Comparison of ENCODE assay signal across 1 cellular context in the genomic region with DNA sequence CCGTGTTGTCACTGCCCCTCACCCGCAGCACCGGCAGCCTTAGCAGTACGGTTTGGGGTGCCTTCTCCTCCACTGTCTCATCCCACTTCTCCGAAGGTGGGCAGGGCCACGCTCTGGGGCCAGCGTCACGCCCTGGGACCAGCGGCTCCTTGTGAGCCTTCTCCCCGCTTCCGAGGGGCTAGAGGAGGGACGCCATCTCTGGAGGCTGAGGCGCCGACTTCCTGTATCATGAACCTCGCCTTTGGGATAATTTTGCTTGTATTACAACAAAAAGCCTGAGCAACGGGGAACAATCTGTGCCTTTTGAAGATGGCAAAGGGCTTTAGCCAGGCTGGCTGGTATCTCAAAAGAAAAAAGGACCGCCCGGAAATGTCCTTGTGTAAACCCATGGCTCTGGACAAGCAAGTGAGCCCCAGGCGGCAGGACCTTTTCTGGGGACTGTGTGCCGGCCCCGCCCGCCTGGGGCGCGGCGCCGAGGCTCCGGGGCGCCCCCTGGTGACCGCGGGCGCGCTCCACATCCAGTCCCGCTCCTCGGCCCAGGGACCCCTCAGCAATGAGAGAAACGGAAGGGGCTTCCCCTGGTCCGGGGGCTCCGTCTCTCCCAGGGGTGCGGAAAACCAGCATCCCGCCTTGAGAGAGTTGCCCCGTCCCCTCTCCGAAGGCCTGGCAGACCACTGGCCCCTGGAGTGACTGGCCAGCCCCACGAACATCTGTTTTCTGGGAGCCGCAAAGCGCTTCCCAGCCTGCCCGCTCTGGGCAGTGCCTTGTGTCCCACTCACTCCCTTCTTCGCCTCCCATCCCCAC.
TF ChIP-seq lines count a peak whose summit lies in the region.

No MANE protein-coding gene starts in this region.

TF ChIP-seq in HepG2, 621 proteins besides CTCF, POLR2A, EP300 and RAD21 (continued from another document and continues in another):
- TF ChIP-seq, protein P1, sequence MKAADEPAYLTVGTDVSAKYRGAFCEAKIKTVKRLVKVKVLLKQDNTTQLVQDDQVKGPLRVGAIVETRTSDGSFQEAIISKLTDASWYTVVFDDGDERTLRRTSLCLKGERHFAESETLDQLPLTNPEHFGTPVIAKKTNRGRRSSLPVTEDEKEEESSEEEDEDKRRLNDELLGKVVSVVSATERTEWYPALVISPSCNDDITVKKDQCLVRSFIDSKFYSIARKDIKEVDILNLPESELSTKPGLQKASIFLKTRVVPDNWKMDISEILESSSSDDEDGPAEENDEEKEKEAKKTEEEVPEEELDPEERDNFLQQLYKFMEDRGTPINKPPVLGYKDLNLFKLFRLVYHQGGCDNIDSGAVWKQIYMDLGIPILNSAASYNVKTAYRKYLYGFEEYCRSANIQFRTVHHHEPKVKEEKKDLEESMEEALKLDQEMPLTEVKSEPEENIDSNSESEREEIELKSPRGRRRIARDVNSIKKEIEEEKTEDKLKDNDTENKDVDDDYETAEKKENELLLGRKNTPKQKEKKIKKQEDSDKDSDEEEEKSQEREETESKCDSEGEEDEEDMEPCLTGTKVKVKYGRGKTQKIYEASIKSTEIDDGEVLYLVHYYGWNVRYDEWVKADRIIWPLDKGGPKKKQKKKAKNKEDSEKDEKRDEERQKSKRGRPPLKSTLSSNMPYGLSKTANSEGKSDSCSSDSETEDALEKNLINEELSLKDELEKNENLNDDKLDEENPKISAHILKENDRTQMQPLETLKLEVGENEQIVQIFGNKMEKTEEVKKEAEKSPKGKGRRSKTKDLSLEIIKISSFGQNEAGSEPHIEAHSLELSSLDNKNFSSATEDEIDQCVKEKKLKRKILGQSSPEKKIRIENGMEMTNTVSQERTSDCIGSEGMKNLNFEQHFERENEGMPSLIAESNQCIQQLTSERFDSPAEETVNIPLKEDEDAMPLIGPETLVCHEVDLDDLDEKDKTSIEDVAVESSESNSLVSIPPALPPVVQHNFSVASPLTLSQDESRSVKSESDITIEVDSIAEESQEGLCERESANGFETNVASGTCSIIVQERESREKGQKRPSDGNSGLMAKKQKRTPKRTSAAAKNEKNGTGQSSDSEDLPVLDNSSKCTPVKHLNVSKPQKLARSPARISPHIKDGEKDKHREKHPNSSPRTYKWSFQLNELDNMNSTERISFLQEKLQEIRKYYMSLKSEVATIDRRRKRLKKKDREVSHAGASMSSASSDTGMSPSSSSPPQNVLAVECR (CRISPR knock-in tag; IDR thresholded peaks at IDR 0.05; ENCODE audit: borderline replicate concordance): peak; percentile 60; the same call in 1 of the 2 replicates
- TF ChIP-seq ZNF326 (CRISPR knock-in tag; IDR thresholded peaks at IDR 0.05; ENCODE audit: borderline replicate concordance) (0 out of 2 replicates have a peak, but pooled peaks have one; percentile 21), MIER3 (CRISPR knock-in tag; IDR thresholded peaks at IDR 0.05; ENCODE audit: borderline replicate concordance) (peak; percentile 54; the same call in 1 of the 2 replicates), ZKSCAN5 (CRISPR knock-in tag; IDR thresholded peaks at IDR 0.05) (no peak), KDM5B (CRISPR knock-in tag; IDR thresholded peaks at IDR 0.05; ENCODE audit: borderline replicate concordance) (no peak), HNRNPUL1 (IDR thresholded peaks at IDR 0.05; ENCODE audit: low read depth, low read length) (no peak), ERF (CRISPR knock-in tag; IDR thresholded peaks at IDR 0.05) (no peak), GTF2F1 (IDR thresholded peaks at IDR 0.05; ENCODE audit: low read length) (no peak), ZNF343 (CRISPR knock-in tag; IDR thresholded peaks at IDR 0.05) (no peak), PLRG1 (conservative IDR thresholded peaks at IDR 0.05) (no peak), ZNF331 (CRISPR knock-in tag; IDR thresholded peaks at IDR 0.05) (no peak), NFYC (CRISPR knock-in tag; IDR thresholded peaks at IDR 0.05) (no peak), BCL6 (CRISPR knock-in tag; IDR thresholded peaks at IDR 0.05) (peak; percentile 43), ZBTB3 (CRISPR knock-in tag; IDR thresholded peaks at IDR 0.05; ENCODE audit: borderline replicate concordance, low read depth) (no peak), ZMAT3 (CRISPR knock-in tag; conservative IDR thresholded peaks at IDR 0.05) (no peak), ZBTB7A (CRISPR knock-in tag; IDR thresholded peaks at IDR 0.05) (peak; percentile 91), ZNF274 (CRISPR knock-in tag; IDR thresholded peaks at IDR 0.05) (no peak), AHR (CRISPR knock-in tag; IDR thresholded peaks at IDR 0.05) (0 out of 2 replicates have a peak, but pooled peaks have one; percentile 19), HOXA7 (CRISPR knock-in tag; IDR thresholded peaks at IDR 0.05) (no peak), PPARG (CRISPR knock-in tag; conservative IDR thresholded peaks at IDR 0.05) (no peak), HNRNPL (IDR thresholded peaks at IDR 0.05; ENCODE audit: low read depth, low read length) (0 out of 2 replicates have a peak, but pooled peaks have one; percentile 10), PHF8 (CRISPR knock-in tag; IDR thresholded peaks at IDR 0.05) (no peak), NR2F2 (IDR thresholded peaks at IDR 0.05; ENCODE audit: borderline replicate concordance, low read depth) (no peak), ZFP62 (CRISPR knock-in tag; IDR thresholded peaks at IDR 0.05) (no peak)
- TF ChIP-seq, protein P2, sequence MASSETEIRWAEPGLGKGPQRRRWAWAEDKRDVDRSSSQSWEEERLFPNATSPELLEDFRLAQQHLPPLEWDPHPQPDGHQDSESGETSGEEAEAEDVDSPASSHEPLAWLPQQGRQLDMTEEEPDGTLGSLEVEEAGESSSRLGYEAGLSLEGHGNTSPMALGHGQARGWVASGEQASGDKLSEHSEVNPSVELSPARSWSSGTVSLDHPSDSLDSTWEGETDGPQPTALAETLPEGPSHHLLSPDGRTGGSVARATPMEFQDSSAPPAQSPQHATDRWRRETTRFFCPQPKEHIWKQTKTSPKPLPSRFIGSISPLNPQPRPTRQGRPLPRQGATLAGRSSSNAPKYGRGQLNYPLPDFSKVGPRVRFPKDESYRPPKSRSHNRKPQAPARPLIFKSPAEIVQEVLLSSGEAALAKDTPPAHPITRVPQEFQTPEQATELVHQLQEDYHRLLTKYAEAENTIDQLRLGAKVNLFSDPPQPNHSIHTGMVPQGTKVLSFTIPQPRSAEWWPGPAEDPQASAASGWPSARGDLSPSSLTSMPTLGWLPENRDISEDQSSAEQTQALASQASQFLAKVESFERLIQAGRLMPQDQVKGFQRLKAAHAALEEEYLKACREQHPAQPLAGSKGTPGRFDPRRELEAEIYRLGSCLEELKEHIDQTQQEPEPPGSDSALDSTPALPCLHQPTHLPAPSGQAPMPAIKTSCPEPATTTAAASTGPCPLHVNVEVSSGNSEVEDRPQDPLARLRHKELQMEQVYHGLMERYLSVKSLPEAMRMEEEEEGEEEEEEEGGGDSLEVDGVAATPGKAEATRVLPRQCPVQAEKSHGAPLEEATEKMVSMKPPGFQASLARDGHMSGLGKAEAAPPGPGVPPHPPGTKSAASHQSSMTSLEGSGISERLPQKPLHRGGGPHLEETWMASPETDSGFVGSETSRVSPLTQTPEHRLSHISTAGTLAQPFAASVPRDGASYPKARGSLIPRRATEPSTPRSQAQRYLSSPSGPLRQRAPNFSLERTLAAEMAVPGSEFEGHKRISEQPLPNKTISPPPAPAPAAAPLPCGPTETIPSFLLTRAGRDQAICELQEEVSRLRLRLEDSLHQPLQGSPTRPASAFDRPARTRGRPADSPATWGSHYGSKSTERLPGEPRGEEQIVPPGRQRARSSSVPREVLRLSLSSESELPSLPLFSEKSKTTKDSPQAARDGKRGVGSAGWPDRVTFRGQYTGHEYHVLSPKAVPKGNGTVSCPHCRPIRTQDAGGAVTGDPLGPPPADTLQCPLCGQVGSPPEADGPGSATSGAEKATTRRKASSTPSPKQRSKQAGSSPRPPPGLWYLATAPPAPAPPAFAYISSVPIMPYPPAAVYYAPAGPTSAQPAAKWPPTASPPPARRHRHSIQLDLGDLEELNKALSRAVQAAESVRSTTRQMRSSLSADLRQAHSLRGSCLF (CRISPR knock-in tag; IDR thresholded peaks at IDR 0.05; ENCODE audit: borderline replicate concordance): no peak
- TF ChIP-seq, protein P3, sequence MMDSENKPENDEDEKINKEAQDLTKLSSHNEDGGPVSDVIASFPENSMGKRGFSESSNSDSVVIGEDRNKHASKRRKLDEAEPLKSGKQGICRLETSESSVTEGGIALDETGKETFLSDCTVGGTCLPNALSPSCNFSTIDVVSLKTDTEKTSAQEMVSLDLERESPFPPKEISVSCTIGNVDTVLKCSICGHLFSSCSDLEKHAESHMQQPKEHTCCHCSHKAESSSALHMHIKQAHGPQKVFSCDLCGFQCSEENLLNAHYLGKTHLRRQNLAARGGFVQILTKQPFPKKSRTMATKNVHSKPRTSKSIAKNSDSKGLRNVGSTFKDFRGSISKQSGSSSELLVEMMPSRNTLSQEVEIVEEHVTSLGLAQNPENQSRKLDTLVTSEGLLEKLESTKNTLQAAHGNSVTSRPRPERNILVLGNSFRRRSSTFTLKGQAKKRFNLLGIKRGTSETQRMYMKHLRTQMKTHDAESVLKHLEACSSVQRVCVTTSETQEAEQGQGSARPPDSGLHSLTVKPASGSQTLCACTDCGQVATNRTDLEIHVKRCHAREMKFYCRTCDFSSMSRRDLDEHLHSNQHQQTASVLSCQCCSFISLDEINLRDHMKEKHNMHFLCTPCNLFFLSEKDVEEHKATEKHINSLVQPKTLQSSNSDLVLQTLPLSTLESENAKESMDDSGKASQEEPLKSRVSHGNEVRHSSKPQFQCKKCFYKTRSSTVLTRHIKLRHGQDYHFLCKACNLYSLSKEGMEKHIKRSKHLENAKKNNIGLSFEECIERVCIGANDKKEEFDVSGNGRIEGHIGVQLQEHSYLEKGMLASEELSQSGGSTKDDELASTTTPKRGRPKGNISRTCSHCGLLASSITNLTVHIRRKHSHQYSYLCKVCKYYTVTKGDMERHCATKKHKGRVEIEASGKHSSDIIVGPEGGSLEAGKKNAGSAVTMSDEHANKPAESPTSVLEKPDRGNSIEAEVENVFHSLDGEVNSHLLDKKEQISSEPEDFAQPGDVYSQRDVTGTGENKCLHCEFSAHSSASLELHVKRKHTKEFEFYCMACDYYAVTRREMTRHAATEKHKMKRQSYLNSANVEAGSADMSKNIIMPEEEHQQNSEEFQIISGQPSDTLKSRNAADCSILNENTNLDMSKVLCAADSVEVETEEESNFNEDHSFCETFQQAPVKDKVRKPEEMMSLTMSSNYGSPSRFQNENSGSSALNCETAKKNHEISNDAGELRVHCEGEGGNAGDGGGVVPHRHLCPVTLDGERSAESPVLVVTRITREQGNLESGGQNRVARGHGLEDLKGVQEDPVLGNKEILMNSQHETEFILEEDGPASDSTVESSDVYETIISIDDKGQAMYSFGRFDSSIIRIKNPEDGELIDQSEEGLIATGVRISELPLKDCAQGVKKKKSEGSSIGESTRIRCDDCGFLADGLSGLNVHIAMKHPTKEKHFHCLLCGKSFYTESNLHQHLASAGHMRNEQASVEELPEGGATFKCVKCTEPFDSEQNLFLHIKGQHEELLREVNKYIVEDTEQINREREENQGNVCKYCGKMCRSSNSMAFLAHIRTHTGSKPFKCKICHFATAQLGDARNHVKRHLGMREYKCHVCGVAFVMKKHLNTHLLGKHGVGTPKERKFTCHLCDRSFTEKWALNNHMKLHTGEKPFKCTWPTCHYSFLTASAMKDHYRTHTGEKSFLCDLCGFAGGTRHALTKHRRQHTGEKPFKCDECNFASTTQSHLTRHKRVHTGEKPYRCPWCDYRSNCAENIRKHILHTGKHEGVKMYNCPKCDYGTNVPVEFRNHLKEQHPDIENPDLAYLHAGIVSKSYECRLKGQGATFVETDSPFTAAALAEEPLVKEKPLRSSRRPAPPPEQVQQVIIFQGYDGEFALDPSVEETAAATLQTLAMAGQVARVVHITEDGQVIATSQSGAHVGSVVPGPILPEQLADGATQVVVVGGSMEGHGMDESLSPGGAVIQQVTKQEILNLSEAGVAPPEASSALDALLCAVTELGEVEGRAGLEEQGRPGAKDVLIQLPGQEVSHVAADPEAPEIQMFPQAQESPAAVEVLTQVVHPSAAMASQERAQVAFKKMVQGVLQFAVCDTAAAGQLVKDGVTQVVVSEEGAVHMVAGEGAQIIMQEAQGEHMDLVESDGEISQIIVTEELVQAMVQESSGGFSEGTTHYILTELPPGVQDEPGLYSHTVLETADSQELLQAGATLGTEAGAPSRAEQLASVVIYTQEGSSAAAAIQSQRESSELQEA (CRISPR knock-in tag; IDR thresholded peaks at IDR 0.05; ENCODE audit: not compliant biosample characterization): no peak
- TF ChIP-seq, protein P4, sequence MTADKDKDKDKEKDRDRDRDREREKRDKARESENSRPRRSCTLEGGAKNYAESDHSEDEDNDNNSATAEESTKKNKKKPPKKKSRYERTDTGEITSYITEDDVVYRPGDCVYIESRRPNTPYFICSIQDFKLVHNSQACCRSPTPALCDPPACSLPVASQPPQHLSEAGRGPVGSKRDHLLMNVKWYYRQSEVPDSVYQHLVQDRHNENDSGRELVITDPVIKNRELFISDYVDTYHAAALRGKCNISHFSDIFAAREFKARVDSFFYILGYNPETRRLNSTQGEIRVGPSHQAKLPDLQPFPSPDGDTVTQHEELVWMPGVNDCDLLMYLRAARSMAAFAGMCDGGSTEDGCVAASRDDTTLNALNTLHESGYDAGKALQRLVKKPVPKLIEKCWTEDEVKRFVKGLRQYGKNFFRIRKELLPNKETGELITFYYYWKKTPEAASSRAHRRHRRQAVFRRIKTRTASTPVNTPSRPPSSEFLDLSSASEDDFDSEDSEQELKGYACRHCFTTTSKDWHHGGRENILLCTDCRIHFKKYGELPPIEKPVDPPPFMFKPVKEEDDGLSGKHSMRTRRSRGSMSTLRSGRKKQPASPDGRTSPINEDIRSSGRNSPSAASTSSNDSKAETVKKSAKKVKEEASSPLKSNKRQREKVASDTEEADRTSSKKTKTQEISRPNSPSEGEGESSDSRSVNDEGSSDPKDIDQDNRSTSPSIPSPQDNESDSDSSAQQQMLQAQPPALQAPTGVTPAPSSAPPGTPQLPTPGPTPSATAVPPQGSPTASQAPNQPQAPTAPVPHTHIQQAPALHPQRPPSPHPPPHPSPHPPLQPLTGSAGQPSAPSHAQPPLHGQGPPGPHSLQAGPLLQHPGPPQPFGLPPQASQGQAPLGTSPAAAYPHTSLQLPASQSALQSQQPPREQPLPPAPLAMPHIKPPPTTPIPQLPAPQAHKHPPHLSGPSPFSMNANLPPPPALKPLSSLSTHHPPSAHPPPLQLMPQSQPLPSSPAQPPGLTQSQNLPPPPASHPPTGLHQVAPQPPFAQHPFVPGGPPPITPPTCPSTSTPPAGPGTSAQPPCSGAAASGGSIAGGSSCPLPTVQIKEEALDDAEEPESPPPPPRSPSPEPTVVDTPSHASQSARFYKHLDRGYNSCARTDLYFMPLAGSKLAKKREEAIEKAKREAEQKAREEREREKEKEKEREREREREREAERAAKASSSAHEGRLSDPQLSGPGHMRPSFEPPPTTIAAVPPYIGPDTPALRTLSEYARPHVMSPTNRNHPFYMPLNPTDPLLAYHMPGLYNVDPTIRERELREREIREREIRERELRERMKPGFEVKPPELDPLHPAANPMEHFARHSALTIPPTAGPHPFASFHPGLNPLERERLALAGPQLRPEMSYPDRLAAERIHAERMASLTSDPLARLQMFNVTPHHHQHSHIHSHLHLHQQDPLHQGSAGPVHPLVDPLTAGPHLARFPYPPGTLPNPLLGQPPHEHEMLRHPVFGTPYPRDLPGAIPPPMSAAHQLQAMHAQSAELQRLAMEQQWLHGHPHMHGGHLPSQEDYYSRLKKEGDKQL (CRISPR knock-in tag; IDR thresholded peaks at IDR 0.05; ENCODE audit: low read depth): no peak
